Comparison of ENCODE assay signal across 14 cellular contexts in genomic region chr2:168233166-168233565, GRCh38. TPM values are rescaled to one million over a fixed set of nuclear protein-coding genes. Genes with fewer than 3 reads are reported as not detected.
DNase-seq lines count a peak whose midpoint lies in the region; ATAC-seq and TF ChIP-seq lines count a peak whose summit lies in the region.
"Had no signal": no experiment of that assay in that cellular context is flagged by ENCODE, and none has a peak within 500 bp of the region (broad histone marks: within the 10 kb centered on the region; RNA-seq: fewer than 3 reads in every experiment).

No MANE protein-coding gene starts in this region.

- no peaks in the 10 kb centered on the region for H3K9me3 ChIP-seq in adipocyte (ENCODE audit: control insufficient read depth, low read length)
- H3K9me3 ChIP-seq in muscle layer of duodenum (ENCODE audit: control insufficient read depth in 1 of 2, low read length in 2 of 2), result peaks cover 0 to 3% of the 10 kb centered on the region in 2 donors
- H3K9me3 ChIP-seq in thoracic aorta, result no peaks in the 10 kb centered on the region
- H3K9me3 ChIP-seq: HAP-1 had no signal

- TF ChIP-seq CTCF in thoracic aorta (IDR thresholded peaks at IDR 0.05), result no peak

- H3K9me3 Mint-ChIP-seq in activated naive CD4-positive, alpha-beta T cell treated with anti-CD3 and anti-CD28 coated beads, Interleukin-2, amount 50 U/mL, for 24 hours, result peaks cover 5% of the 10 kb centered on the region
- H3K9me3 Mint-ChIP-seq in activated naive CD4-positive, alpha-beta T cell treated with anti-CD3 and anti-CD28 coated beads, Interleukin-2, amount 50 U/mL, for 72 hours, result peaks cover 0 to 6% of the 10 kb centered on the region in 2 donors

- peaks cover 19% of the 10 kb centered on the region for H3K4me1 ChIP-seq in adipocyte (ENCODE audit: control insufficient read depth, insufficient read depth, low read length)
- no peaks in the 10 kb centered on the region for H3K4me1 ChIP-seq in muscle layer of duodenum (ENCODE audit: control insufficient read depth in 1 of 2, insufficient read depth in 2 of 2, low read length in 2 of 2)
- peaks cover 9 to 28% of the 10 kb centered on the region in 2 donors for H3K4me1 ChIP-seq in thoracic aorta (ENCODE audit: control insufficient read depth in 1 of 2, low read depth in 2 of 2)
- H3K4me1 ChIP-seq: HAP-1 had no signal

- H3K36me3 Mint-ChIP-seq in activated naive CD4-positive, alpha-beta T cell treated with anti-CD3 and anti-CD28 coated beads, Interleukin-2, amount 50 U/mL, for 24 hours, result peaks cover 18% of the 10 kb centered on the region
- H3K36me3 Mint-ChIP-seq in activated naive CD4-positive, alpha-beta T cell treated with anti-CD3 and anti-CD28 coated beads, Interleukin-2, amount 50 U/mL, for 72 hours, result peaks cover 21 to 36% of the 10 kb centered on the region in 2 donors

- peaks cover 42% of the 10 kb centered on the region for H3K4me1 Mint-ChIP-seq in activated naive CD4-positive, alpha-beta T cell treated with anti-CD3 and anti-CD28 coated beads, Interleukin-2, amount 50 U/mL, for 24 hours

- no peak for DNase-seq in activated naive CD4-positive, alpha-beta T cell treated with anti-CD3 and anti-CD28 coated beads, Interleukin-2, amount 50 U/mL, for 72 hours (ENCODE audit: low spot score in 2 of 2)
- no peak for DNase-seq in adipocyte (ENCODE audit: low read depth)
- no peak for DNase-seq in thoracic aorta (ENCODE audit: low spot score)
- DNase-seq in GM19238 (ENCODE audit: insufficient read length, low spot score), result no peak
- no peak for DNase-seq in caudate nucleus (lab: John Stamatoyannopoulos, UW)
- DNase-seq: CD4-positive, alpha-beta memory T cell; DMS79 treated with DMSO at 0.1 percent for 48 hours; Kasumi-1; NCI-H1417; NCI-H2029; NCI-H510A treated with DMSO at 0.1 percent for 48 hours had no signal

- no peaks in the 10 kb centered on the region for H3K27me3 ChIP-seq in adipocyte (replicated peaks; ENCODE audit: control insufficient read depth, insufficient read depth, low read length)
- no peaks in the 10 kb centered on the region for H3K27me3 ChIP-seq in muscle layer of duodenum (ENCODE audit: low read depth, low read length)
- no peaks in the 10 kb centered on the region for H3K27me3 ChIP-seq in thoracic aorta (replicated peaks; ENCODE audit: insufficient read depth)

- no peaks in the 10 kb centered on the region for H3K27me3 Mint-ChIP-seq in activated naive CD4-positive, alpha-beta T cell treated with anti-CD3 and anti-CD28 coated beads, Interleukin-2, amount 50 U/mL, for 24 hours
- H3K27me3 Mint-ChIP-seq: CD4-positive, alpha-beta memory T cell had no signal

- H3K36me3 ChIP-seq in adipocyte (ENCODE audit: control insufficient read depth, insufficient read depth, low read length, severe bottlenecking) (peaks cover 5% of the 10 kb centered on the region), muscle layer of duodenum (ENCODE audit: control insufficient read depth in 1 of 2, insufficient read depth in 2 of 2, low read length in 2 of 2) (no peaks in the 10 kb centered on the region), thoracic aorta (no peaks in the 10 kb centered on the region)
- H3K36me3 ChIP-seq: HAP-1 had no signal

- peak overlapping the region; percentile 24 for H3K27ac Mint-ChIP-seq in activated naive CD4-positive, alpha-beta T cell treated with anti-CD3 and anti-CD28 coated beads, Interleukin-2, amount 50 U/mL, for 24 hours
- no peak overlapping the region for H3K27ac Mint-ChIP-seq in activated naive CD4-positive, alpha-beta T cell treated with anti-CD3 and anti-CD28 coated beads, Interleukin-2, amount 50 U/mL, for 72 hours

- H3K4me3 ChIP-seq in adipocyte (ENCODE audit: low read length) (peak overlapping the region; percentile 56), muscle layer of duodenum (ENCODE audit: low read depth in 1 of 2, low read length in 2 of 2) (no peak overlapping the region), thoracic aorta (peak overlapping the region; percentile 1)
- H3K4me3 ChIP-seq: HAP-1 had no signal

- peak overlapping the region; percentile 49 for H3K27ac ChIP-seq in muscle layer of duodenum (ENCODE audit: low read length)
- H3K27ac ChIP-seq in thoracic aorta, result peak overlapping the region; percentile 9 to 57
- H3K27ac ChIP-seq in caudate nucleus (ENCODE audit: low read depth, low read length), result no peak overlapping the region

- peak overlapping the region; percentile 61 for H3K9ac ChIP-seq in adipocyte (ENCODE audit: low read length)

- no peak for ATAC-seq in activated naive CD4-positive, alpha-beta T cell treated with anti-CD3 and anti-CD28 coated beads, Interleukin-2, amount 50 U/mL, for 72 hours
- ATAC-seq in thoracic aorta (ENCODE audit: insufficient number of reproducible peaks, low FRiP score, low read depth), result no peak

- no peak overlapping the region for H3K4me3 Mint-ChIP-seq in activated naive CD4-positive, alpha-beta T cell treated with anti-CD3 and anti-CD28 coated beads, Interleukin-2, amount 50 U/mL, for 24 hours

RNA-seq across cellular contexts. Expression of gene STK39, which starts 14.2 kb away (rescaled TPM):
- 10 to 100 TPM; 21.8 to 43.1 TPM for total RNA-seq in activated naive CD4-positive, alpha-beta T cell treated with anti-CD3 and anti-CD28 coated beads, Interleukin-2, amount 50 U/mL, for 72 hours
- 10 to 100 TPM; 11.5 to 18.5 TPM for total RNA-seq in thoracic aorta

Comparison
In these comparisons a context has a peak if more than half of its experiments do, and no peak if none do; other contexts are left out.
1. H3K4me3 ChIP-seq: peak in adipocyte (single experiment) and thoracic aorta (single experiment); none in muscle layer of duodenum (0 of 2).